Comparison of ENCODE assay signal across 18 cellular contexts in genomic region chr1:212221801-212222200, GRCh38.
"Had no signal": no experiment of that assay in that cellular context is flagged by ENCODE, and none has a peak within 500 bp of the region (broad histone marks: within the 10 kb centered on the region; RNA-seq: fewer than 3 reads in every experiment).

No MANE protein-coding gene starts in this region.

- H3K27ac ChIP-seq: pancreas, transverse colon, vagina had no signal

- ATAC-seq: activated CD8-positive, alpha-beta T cell treated with anti-CD3 and anti-CD28 coated beads for 36 hours; mucosa of descending colon; naive thymus-derived CD8-positive, alpha-beta T cell; pancreas; stimulated activated naive CD8-positive, alpha-beta T cell treated with anti-CD3 and anti-CD28 coated beads, Interleukin-15, Interleukin-2, amounts not matched to agents 100 U/mL and 50 U/mL, for 24 hours had no signal

- H3K27me3 ChIP-seq: pancreas, transverse colon, vagina had no signal

- H3K9me3 ChIP-seq: mucosa of descending colon, pancreas, transverse colon, vagina had no signal

- H3K4me3 ChIP-seq: mucosa of descending colon, pancreas, transverse colon, vagina had no signal

- H3K4me1 ChIP-seq: vagina had no signal

- H3K36me3 ChIP-seq: pancreas, transverse colon, vagina had no signal

- DNase-seq: activated CD4-positive, alpha-beta T cell treated with anti-CD3 and anti-CD28 coated beads, Interleukin-2, amount 10 ng/mL, durations not matched to agents 24 days and 14 days; activated CD4-positive, CD25-positive, alpha-beta regulatory T cell; activated CD8-positive, alpha-beta T cell treated with anti-CD3 and anti-CD28 coated beads for 36 hours; activated naive CD4-positive, alpha-beta T cell treated with anti-CD3 and anti-CD28 coated beads for 36 hours; activated T-cell treated with anti-CD3 and anti-CD28 coated beads, Interleukin-2, amount 50 U/mL, for 1 hour; anterior cingulate cortex; cerebellar nuclear complex; cortex of kidney; erythroblast; foreskin fibroblast; mucosa of descending colon; naive thymus-derived CD8-positive, alpha-beta T cell; pancreas; stimulated activated CD8-positive, alpha-beta memory T cell treated with anti-CD3 and anti-CD28 coated beads, Interleukin-4, amount 100 ng/mL, for 48 hours; stimulated activated naive CD8-positive, alpha-beta T cell treated with anti-CD3 and anti-CD28 coated beads, Interleukin-15, Interleukin-2, amounts not matched to agents 100 U/mL and 50 U/mL, for 24 hours; substantia nigra; transverse colon had no signal
